ENCODE assay signal across 2 cellular contexts in the genomic region with DNA sequence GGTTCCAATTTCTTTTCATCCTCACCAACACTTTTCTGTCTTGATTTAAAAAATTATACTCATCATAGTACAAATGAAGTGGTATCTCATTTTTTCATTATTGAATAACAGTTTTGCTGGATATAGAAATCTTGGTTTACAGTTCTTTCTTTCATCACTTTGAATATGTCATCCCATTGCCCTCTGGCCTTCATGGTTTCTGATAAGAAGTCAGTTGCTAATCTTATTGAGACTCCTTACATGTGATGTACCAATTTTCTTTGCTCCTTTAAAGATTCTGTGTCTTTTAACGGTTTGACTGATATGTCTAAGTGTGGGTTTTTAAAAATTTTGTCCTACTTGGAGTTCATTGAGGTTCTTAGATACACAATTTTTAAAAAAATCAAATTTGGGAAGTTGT.
A peak's percentile ranks its signal among the peaks of the same experiment; 100 is the strongest.
TF ChIP-seq lines count a peak whose summit lies in the region.

No MANE protein-coding gene starts in this region.

TF ChIP-seq in HepG2, 621 proteins besides CTCF, POLR2A, EP300 and RAD21:
- TF ChIP-seq, protein P1, sequence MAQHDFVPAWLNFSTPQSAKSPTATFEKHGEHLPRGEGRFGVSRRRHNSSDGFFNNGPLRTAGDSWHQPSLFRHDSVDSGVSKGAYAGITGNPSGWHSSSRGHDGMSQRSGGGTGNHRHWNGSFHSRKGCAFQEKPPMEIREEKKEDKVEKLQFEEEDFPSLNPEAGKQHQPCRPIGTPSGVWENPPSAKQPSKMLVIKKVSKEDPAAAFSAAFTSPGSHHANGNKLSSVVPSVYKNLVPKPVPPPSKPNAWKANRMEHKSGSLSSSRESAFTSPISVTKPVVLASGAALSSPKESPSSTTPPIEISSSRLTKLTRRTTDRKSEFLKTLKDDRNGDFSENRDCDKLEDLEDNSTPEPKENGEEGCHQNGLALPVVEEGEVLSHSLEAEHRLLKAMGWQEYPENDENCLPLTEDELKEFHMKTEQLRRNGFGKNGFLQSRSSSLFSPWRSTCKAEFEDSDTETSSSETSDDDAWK (CRISPR knock-in tag; IDR thresholded peaks at IDR 0.05), result no peak
- peak; percentile 99 for TF ChIP-seq ZNF317 (CRISPR knock-in tag; IDR thresholded peaks at IDR 0.05)
- TF ChIP-seq, protein P2, sequence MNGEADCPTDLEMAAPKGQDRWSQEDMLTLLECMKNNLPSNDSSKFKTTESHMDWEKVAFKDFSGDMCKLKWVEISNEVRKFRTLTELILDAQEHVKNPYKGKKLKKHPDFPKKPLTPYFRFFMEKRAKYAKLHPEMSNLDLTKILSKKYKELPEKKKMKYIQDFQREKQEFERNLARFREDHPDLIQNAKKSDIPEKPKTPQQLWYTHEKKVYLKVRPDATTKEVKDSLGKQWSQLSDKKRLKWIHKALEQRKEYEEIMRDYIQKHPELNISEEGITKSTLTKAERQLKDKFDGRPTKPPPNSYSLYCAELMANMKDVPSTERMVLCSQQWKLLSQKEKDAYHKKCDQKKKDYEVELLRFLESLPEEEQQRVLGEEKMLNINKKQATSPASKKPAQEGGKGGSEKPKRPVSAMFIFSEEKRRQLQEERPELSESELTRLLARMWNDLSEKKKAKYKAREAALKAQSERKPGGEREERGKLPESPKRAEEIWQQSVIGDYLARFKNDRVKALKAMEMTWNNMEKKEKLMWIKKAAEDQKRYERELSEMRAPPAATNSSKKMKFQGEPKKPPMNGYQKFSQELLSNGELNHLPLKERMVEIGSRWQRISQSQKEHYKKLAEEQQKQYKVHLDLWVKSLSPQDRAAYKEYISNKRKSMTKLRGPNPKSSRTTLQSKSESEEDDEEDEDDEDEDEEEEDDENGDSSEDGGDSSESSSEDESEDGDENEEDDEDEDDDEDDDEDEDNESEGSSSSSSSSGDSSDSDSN (CRISPR knock-in tag; IDR thresholded peaks at IDR 0.05), result no peak
- TF ChIP-seq ZNF614 (CRISPR knock-in tag; IDR thresholded peaks at IDR 0.05; ENCODE audit: borderline replicate concordance), result no peak
- TF ChIP-seq KMT2B (CRISPR knock-in tag; IDR thresholded peaks at IDR 0.05), result no peak
- no peak for TF ChIP-seq ZEB1 (IDR thresholded peaks at IDR 0.05; ENCODE audit: insufficient replicate concordance, low read depth)
- no peak for TF ChIP-seq ZMYM2 (CRISPR knock-in tag; IDR thresholded peaks at IDR 0.05)
TF ChIP-seq in HepG2: peak in this region for 1.

TF ChIP-seq in GM12878, 131 proteins besides CTCF, POLR2A, EP300 and RAD21:
- no peak for TF ChIP-seq JUND (IDR thresholded peaks at IDR 0.05; ENCODE audit: low read depth, low read length)
- TF ChIP-seq BACH1 (IDR thresholded peaks at IDR 0.05; ENCODE audit: borderline replicate concordance), result no peak
- TF ChIP-seq, protein P3, sequence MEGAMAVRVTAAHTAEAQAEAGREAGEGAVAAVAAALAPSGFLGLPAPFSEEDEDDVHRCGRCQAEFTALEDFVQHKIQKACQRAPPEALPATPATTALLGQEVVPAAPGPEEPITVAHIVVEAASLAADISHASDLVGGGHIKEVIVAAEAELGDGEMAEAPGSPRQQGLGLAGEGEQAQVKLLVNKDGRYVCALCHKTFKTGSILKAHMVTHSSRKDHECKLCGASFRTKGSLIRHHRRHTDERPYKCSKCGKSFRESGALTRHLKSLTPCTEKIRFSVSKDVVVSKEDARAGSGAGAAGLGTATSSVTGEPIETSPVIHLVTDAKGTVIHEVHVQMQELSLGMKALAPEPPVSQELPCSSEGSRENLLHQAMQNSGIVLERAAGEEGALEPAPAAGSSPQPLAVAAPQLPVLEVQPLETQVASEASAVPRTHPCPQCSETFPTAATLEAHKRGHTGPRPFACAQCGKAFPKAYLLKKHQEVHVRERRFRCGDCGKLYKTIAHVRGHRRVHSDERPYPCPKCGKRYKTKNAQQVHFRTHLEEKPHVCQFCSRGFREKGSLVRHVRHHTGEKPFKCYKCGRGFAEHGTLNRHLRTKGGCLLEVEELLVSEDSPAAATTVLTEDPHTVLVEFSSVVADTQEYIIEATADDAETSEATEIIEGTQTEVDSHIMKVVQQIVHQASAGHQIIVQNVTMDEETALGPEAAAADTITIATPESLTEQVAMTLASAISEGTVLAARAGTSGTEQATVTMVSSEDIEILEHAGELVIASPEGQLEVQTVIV (IDR thresholded peaks at IDR 0.05; ENCODE audit: borderline replicate concordance, partially characterized antibody), result no peak
- TF ChIP-seq, protein P4, sequence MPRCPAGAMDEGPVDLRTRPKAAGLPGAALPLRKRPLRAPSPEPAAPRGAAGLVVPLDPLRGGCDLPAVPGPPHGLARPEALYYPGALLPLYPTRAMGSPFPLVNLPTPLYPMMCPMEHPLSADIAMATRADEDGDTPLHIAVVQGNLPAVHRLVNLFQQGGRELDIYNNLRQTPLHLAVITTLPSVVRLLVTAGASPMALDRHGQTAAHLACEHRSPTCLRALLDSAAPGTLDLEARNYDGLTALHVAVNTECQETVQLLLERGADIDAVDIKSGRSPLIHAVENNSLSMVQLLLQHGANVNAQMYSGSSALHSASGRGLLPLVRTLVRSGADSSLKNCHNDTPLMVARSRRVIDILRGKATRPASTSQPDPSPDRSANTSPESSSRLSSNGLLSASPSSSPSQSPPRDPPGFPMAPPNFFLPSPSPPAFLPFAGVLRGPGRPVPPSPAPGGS (IDR thresholded peaks at IDR 0.05; ENCODE audit: borderline replicate concordance, insufficient read depth, low read depth, low read length, poor library complexity, severe bottlenecking), result no peak
- TF ChIP-seq SP1 (IDR thresholded peaks at IDR 0.05; ENCODE audit: low read depth, low read length), result no peak
- peak; percentile 51 for TF ChIP-seq KLF5 (IDR thresholded peaks at IDR 0.05; ENCODE audit: partially characterized antibody)
- TF ChIP-seq NR2C1 (IDR thresholded peaks at IDR 0.05), result no peak
- no peak for TF ChIP-seq TARDBP (IDR thresholded peaks at IDR 0.05; ENCODE audit: borderline replicate concordance)
- TF ChIP-seq RCOR1 (conservative IDR thresholded peaks at IDR 0.05; ENCODE audit: low read depth, low read length), result no peak
- TF ChIP-seq, protein P5, sequence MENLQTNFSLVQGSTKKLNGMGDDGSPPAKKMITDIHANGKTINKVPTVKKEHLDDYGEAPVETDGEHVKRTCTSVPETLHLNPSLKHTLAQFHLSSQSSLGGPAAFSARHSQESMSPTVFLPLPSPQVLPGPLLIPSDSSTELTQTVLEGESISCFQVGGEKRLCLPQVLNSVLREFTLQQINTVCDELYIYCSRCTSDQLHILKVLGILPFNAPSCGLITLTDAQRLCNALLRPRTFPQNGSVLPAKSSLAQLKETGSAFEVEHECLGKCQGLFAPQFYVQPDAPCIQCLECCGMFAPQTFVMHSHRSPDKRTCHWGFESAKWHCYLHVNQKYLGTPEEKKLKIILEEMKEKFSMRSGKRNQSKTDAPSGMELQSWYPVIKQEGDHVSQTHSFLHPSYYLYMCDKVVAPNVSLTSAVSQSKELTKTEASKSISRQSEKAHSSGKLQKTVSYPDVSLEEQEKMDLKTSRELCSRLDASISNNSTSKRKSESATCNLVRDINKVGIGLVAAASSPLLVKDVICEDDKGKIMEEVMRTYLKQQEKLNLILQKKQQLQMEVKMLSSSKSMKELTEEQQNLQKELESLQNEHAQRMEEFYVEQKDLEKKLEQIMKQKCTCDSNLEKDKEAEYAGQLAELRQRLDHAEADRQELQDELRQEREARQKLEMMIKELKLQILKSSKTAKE (IDR thresholded peaks at IDR 0.05; ENCODE audit: low read depth, poor library complexity, severe bottlenecking), result peak; percentile 32
- TF ChIP-seq CBX5 (IDR thresholded peaks at IDR 0.05; ENCODE audit: low read depth), result peak; percentile 100
